In genomic region chr10:58385784-58386112, GRCh38 we compare ENCODE assay signal across 8 cellular contexts. TPM values are rescaled to one million over a fixed set of nuclear protein-coding genes. Genes with fewer than 3 reads are reported as not detected.
DNase-seq lines count a peak whose midpoint lies in the region; ATAC-seq and TF ChIP-seq lines count a peak whose summit lies in the region.

No MANE protein-coding gene starts in this region.

- DNase-seq in activated CD4-positive, alpha-beta T cell treated with anti-CD3 and anti-CD28 coated beads for 36 hours, result peak; percentile 43
- DNase-seq in activated CD4-positive, alpha-beta T cell treated with anti-CD3 and anti-CD28 coated beads for 1 hour, result no peak
- DNase-seq in HFFc6 (no peak), NCI-H226 (peak; percentile 33), body of pancreas (peak; percentile 6 to 34 (median 19)), iris pigment epithelial cell (ENCODE audit: low read depth) (peak; percentile 35), GM19240 (ENCODE audit: insufficient read length, low spot score) (no peak)
- peak; percentile 18 for DNase-seq in stimulated activated CD4-positive, alpha-beta T cell treated with anti-CD3 and anti-CD28 coated beads, Interleukin-4, amount 100 ng/mL, for 24 hours

- peaks cover 21% of the 10 kb centered on the region for H3K4me1 ChIP-seq in body of pancreas

- H3K36me3 Mint-ChIP-seq in activated CD4-positive, alpha-beta T cell treated with anti-CD3 and anti-CD28 coated beads for 36 hours (ENCODE audit: low read depth), result peaks cover 36% of the 10 kb centered on the region
- H3K36me3 Mint-ChIP-seq in HFFc6 (ENCODE audit: low read depth), result peaks cover 4% of the 10 kb centered on the region; the same call in 1 of the 2 replicates

- H3K9me3 Mint-ChIP-seq in activated CD4-positive, alpha-beta T cell treated with anti-CD3 and anti-CD28 coated beads for 36 hours (ENCODE audit: low read depth), result no peaks in the 10 kb centered on the region
- H3K9me3 Mint-ChIP-seq in HFFc6, result no peaks in the 10 kb centered on the region

- POLR2A ChIA-PET in activated CD4-positive, alpha-beta T cell treated with anti-CD3 and anti-CD28 coated beads for 36 hours (lab: Charles Lee), result interaction anchor here (1.0 kb wide), 1 partner anchor 117 kb away, joined by 3 read pairs; the partner anchor contains the start of genes CISD1 and IPMK

- no peaks in the 10 kb centered on the region for H3K27me3 Mint-ChIP-seq in activated CD4-positive, alpha-beta T cell treated with anti-CD3 and anti-CD28 coated beads for 36 hours
- H3K27me3 Mint-ChIP-seq in HFFc6 (ENCODE audit: insufficient read depth), result no peaks in the 10 kb centered on the region

- peaks cover 44% of the 10 kb centered on the region for H3K4me1 Mint-ChIP-seq in activated CD4-positive, alpha-beta T cell treated with anti-CD3 and anti-CD28 coated beads for 36 hours
- H3K4me1 Mint-ChIP-seq in HFFc6 (ENCODE audit: low read depth), result peaks cover 25% of the 10 kb centered on the region

- TF ChIP-seq CTCF in HFFc6 (IDR thresholded peaks at IDR 0.05) (no peak), body of pancreas (IDR thresholded peaks at IDR 0.05) (no peak)

- peak overlapping the region; percentile 100 for H3K4me3 Mint-ChIP-seq in activated CD4-positive, alpha-beta T cell treated with anti-CD3 and anti-CD28 coated beads for 36 hours
- peak overlapping the region; percentile 96 for H3K4me3 Mint-ChIP-seq in HFFc6

- intact Hi-C loops in activated CD4-positive, alpha-beta T cell treated with anti-CD3 and anti-CD28 coated beads for 36 hours (cut with DNase I, micrococcal nuclease), result loop anchor here (1.0 to 5.0 kb wide), 7 partner anchors 50 to 1522 kb away; partner anchors contain the start of genes CISD1 (in 2 of the 2), UBE2D1 (in 2 of the 2) and CCDC6 (in 1 of the 2)
- intact Hi-C loops in body of pancreas (cut with DNase I), result no loop called here

- CTCF ChIA-PET in activated CD4-positive, alpha-beta T cell treated with anti-CD3 and anti-CD28 coated beads for 36 hours (lab: Charles Lee), result interaction anchor here (0.7 to 2.6 kb wide), 15 partner anchors 10 to 208 kb away, joined by 3 to 14 read pairs (median 5); partner anchors contain the start of genes CISD1, IPMK and UBE2D1

- H3K27ac Mint-ChIP-seq in activated CD4-positive, alpha-beta T cell treated with anti-CD3 and anti-CD28 coated beads for 36 hours, result peak overlapping the region; percentile 97
- H3K27ac Mint-ChIP-seq in HFFc6, result peak overlapping the region; percentile 89

- peaks cover 0 to 6% of the 10 kb centered on the region in 2 donors for H3K36me3 ChIP-seq in body of pancreas (replicated peaks in 1 of 2; ENCODE audit: insufficient read depth in 1 of 2, low read depth in 2 of 2)

- H3K9me3 ChIP-seq in body of pancreas, result no peaks in the 10 kb centered on the region

- ATAC-seq in activated CD4-positive, alpha-beta T cell treated with anti-CD3 and anti-CD28 coated beads for 36 hours, result peak; percentile 15
- no peak for ATAC-seq in body of pancreas

- H3K27me3 ChIP-seq in body of pancreas, result no peaks in the 10 kb centered on the region

- H3K4me3 ChIP-seq in body of pancreas, result peak overlapping the region; percentile 63 to 92

- H3K27ac ChIP-seq in body of pancreas, result peak overlapping the region; percentile 72 to 85 (median 77)

- TF ChIP-seq POLR2A in body of pancreas (IDR thresholded peaks at IDR 0.05), result no peak

- WGBS in body of pancreas, 2 donors, result 1% methylated on average over 15 of the region's 15 CpGs

RNA-seq across cellular contexts. Expression of gene TFAM, which starts 0.5 kb away (rescaled TPM):
- 100 to 1,000 TPM; 108 to 112 TPM for total RNA-seq in activated CD4-positive, alpha-beta T cell treated with anti-CD3 and anti-CD28 coated beads for 36 hours
- 10 to 100 TPM; 21.4 to 27.1 (median 26.0) TPM for total RNA-seq in HFFc6 (2021; fragmentation: NEBNext Ultra II Directional; extraction: Animal tissue kit (Norgen Biotek cat#: 25700))
- 10 to 100 TPM in 1 of 2 donors, 1 to 10 TPM in 1; 2.6 to 10.1 TPM for total RNA-seq in body of pancreas

RNA-seq across cellular contexts. Expression of gene UBE2D1, which starts 50.9 kb away (rescaled TPM):
- 10 to 100 TPM; 12.7 to 15.3 TPM for total RNA-seq in activated CD4-positive, alpha-beta T cell treated with anti-CD3 and anti-CD28 coated beads for 36 hours
- total RNA-seq in HFFc6 (2021; fragmentation: NEBNext Ultra II Directional; extraction: Animal tissue kit (Norgen Biotek cat#: 25700)), result 10 to 100 TPM in 4 of 6 experiments, 1 to 10 TPM in 2; 8.1 to 11.3 (median 10.1) TPM
- 1 to 10 TPM; 3.0 to 7.5 TPM for total RNA-seq in body of pancreas

Comparison
In these comparisons a context has a peak if more than half of its experiments do, and no peak if none do; other contexts are left out.
1. DNase-seq: peak in activated CD4-positive, alpha-beta T cell treated with anti-CD3 and anti-CD28 coated beads for 36 hours (single experiment), NCI-H226 (single experiment), body of pancreas (4 of 4), iris pigment epithelial cell (single experiment) and stimulated activated CD4-positive, alpha-beta T cell treated with anti-CD3 and anti-CD28 coated beads, Interleukin-4, amount 100 ng/mL, for 24 hours (single experiment); none in activated CD4-positive, alpha-beta T cell treated with anti-CD3 and anti-CD28 coated beads for 1 hour (single experiment), HFFc6 (single experiment) and GM19240 (single experiment).